Comparison of ENCODE assay signal across 20 cellular contexts in the genomic region with DNA sequence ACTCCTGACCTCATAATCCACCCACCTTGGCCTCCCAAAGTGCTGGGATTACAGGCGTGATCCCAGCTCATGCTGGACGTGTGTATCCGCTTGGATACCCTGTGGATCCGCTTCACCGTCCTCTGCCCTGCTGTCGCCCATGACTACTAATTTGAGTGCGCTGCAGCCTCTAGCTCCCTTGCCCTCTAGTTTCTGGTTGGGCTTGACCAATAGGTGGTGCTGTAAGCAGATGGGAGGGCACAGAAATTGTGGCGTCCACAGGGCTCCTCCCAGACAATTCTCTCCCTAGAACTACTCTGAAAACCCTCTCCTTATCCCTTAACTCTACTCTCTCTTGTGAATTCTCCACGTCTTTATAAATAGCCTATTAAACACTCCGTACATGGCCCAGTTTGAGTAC. TPM values are rescaled to one million over a fixed set of nuclear protein-coding genes. Genes with fewer than 3 reads are reported as not detected.
DNase-seq lines count a peak whose midpoint lies in the region; ATAC-seq and TF ChIP-seq lines count a peak whose summit lies in the region.
"Had no signal": no experiment of that assay in that cellular context is flagged by ENCODE, and none has a peak within 500 bp of the region (broad histone marks: within the 10 kb centered on the region; RNA-seq: fewer than 3 reads in every experiment).

No MANE protein-coding gene starts in this region.

- WGBS in H9 (ENCODE audit: extremely low coverage, insufficient read length, low lambda C conversion rate): no CpG with 5 or more reads among the region's 10 CpGs
- no CpG with 5 or more reads among the region's 10 CpGs for WGBS in iPS DF 6.9 (ENCODE audit: insufficient coverage, insufficient read length)
- 79 to 83% methylated on average over 10 of the region's 10 CpGs for WGBS in heart right ventricle, 2 donors

- H4K5ac ChIP-seq in H9 (ENCODE audit: insufficient read length, low read depth, low read length): no peak overlapping the region

- no peak overlapping the region for H3T11ph ChIP-seq in H9 (ENCODE audit: low read length)

- H4K20me1 ChIP-seq in H9 (ENCODE audit: control insufficient read depth, insufficient read depth, insufficient read length) (no peaks in the 10 kb centered on the region), OCI-LY7 (ENCODE audit: insufficient read depth, low read length) (no peaks in the 10 kb centered on the region)

- H3K9me3 Mint-ChIP-seq in Calu3 (ENCODE audit: low read depth, unreplicated experiment) (peaks cover 2% of the 10 kb centered on the region), H9 (no peaks in the 10 kb centered on the region; a peak in 1 of 5 replicates)

- H3K27me3 Mint-ChIP-seq in Calu3 (ENCODE audit: unreplicated experiment) (no peaks in the 10 kb centered on the region), H9 (ENCODE audit: low read depth) (no peaks in the 10 kb centered on the region)

- H3K4me3 ChIP-seq in OCI-LY7 (ENCODE audit: low read depth, low read length, poor library complexity, severe bottlenecking) (no peak overlapping the region), iPS DF 6.9 (ENCODE audit: low read length) (no peak overlapping the region), heart right ventricle (no peak overlapping the region)
- H3K4me3 ChIP-seq: adrenal gland, coronary artery, right atrium auricular region had no signal

- no peak overlapping the region for H2BK15ac ChIP-seq in H9 (ENCODE audit: low read depth, low read length)

- H2AFZ ChIP-seq in H9 (ENCODE audit: low read length) (no peak overlapping the region), OCI-LY7 (ENCODE audit: low read length) (no peak overlapping the region)

- no peak for DNase-seq in Calu3
- DNase-seq in H9: peak; percentile 78
- DNase-seq in OCI-LY7 (ENCODE audit: low spot score): peak; percentile 4
- DNase-seq in iPS DF 6.9 (ENCODE audit: low read depth, low spot score): peak; percentile 39
- no peak for DNase-seq in CD1c-positive myeloid dendritic cell (ENCODE audit: extremely low spot score)
- no peak for DNase-seq in heart right ventricle
- no peak for DNase-seq in activated gamma-delta T cell (lab: John Stamatoyannopoulos, UW)
- DNase-seq: activated T-cell treated with anti-CD3 and anti-CD28 coated beads, Interleukin-2, amount 50 U/mL, for 1 hour; adrenal gland; GDM1; kidney glomerular epithelial cell; NCI-H1105; NCI-H510A; stimulated activated CD4-positive, alpha-beta T cell treated with anti-CD3 and anti-CD28 coated beads, Interleukin-4, amount 100 ng/mL, for 4 hours; stimulated activated naive CD4-positive, alpha-beta T cell had no signal

- no peak overlapping the region for H2BK120ac ChIP-seq in H9 (ENCODE audit: low read depth, low read length, poor library complexity, severe bottlenecking)

- H3K4me1 ChIP-seq in H9 (ENCODE audit: insufficient read depth, low read length): no peaks in the 10 kb centered on the region
- H3K4me1 ChIP-seq in OCI-LY7 (ENCODE audit: insufficient read depth, low read length, poor library complexity, severe bottlenecking): no peaks in the 10 kb centered on the region
- H3K4me1 ChIP-seq in iPS DF 6.9 (ENCODE audit: control insufficient read depth, insufficient read depth, low read length): no peaks in the 10 kb centered on the region
- no peaks in the 10 kb centered on the region for H3K4me1 ChIP-seq in heart right ventricle
- H3K4me1 ChIP-seq: adrenal gland, right atrium auricular region had no signal

- BruUV-seq in Calu3 (replicated peaks; lab: Mats Ljungman, UMichigan) (no TSS peak), OCI-LY7 (replicated peaks; lab: Mats Ljungman, UMichigan) (no TSS peak)

- H3K27me3 ChIP-seq in H9 (ENCODE audit: insufficient read depth, low read length): no peaks in the 10 kb centered on the region
- no peaks in the 10 kb centered on the region for H3K27me3 ChIP-seq in iPS DF 6.9 (ENCODE audit: control insufficient read depth, insufficient read depth, low read length)
- H3K27me3 ChIP-seq in heart right ventricle: no peaks in the 10 kb centered on the region
- H3K27me3 ChIP-seq: adrenal gland, right atrium auricular region had no signal

- H3K9me2 ChIP-seq in OCI-LY7 (ENCODE audit: insufficient read depth, low read length): no peaks in the 10 kb centered on the region

- H2AK5ac ChIP-seq in H9 (ENCODE audit: insufficient read length, low read length): no peak overlapping the region

- ATAC-seq in GM21619 (IDR thresholded peaks at IDR 0.05; ENCODE audit: unreplicated experiment) (no peak), heart right ventricle (no peak)
- ATAC-seq: activated CD4-positive, CD25-positive, alpha-beta regulatory T cell treated with anti-CD3 and anti-CD28 coated beads, Interleukin-2, amount 50 U/mL, for 24 hours had no signal

- no peak overlapping the region for H2BK5ac ChIP-seq in H9 (ENCODE audit: insufficient read length, low read length)

- TF ChIP-seq CTCF in Calu3 (IDR thresholded peaks at IDR 0.05; ENCODE audit: unreplicated experiment) (peak; percentile 13), H9 (conservative IDR thresholded peaks at IDR 0.05) (peak; percentile 71), OCI-LY7 (conservative IDR thresholded peaks at IDR 0.05; ENCODE audit: low read length) (peak; percentile 54), heart right ventricle (IDR thresholded peaks at IDR 0.05) (no peak)

- H3K4me3 Mint-ChIP-seq in Calu3 (ENCODE audit: low read depth, unreplicated experiment) (no peak overlapping the region), H9 (no peak overlapping the region)

- H3K79me1 ChIP-seq in H9 (ENCODE audit: insufficient read depth, low read depth, low read length, poor library complexity, severe bottlenecking): no peaks in the 10 kb centered on the region

- no peak overlapping the region for H3K18ac ChIP-seq in H9 (ENCODE audit: insufficient read length, low read depth, low read length)

- H3K4me1 Mint-ChIP-seq in Calu3 (ENCODE audit: low read depth, unreplicated experiment) (peaks cover 6% of the 10 kb centered on the region), H9 (no peaks in the 10 kb centered on the region)

- H3K27ac ChIP-seq in H9 (ENCODE audit: insufficient read length, low read depth, low read length) (no peak overlapping the region), OCI-LY7 (ENCODE audit: low read depth, low read length, poor library complexity, severe bottlenecking) (no peak overlapping the region), iPS DF 6.9 (ENCODE audit: low read length) (no peak overlapping the region), heart right ventricle (no peak overlapping the region)
- H3K27ac ChIP-seq: adrenal gland, coronary artery, right atrium auricular region had no signal

- H3K23me2 ChIP-seq in H9 (ENCODE audit: insufficient read length, low read depth, low read length, poor library complexity, severe bottlenecking): no peaks in the 10 kb centered on the region

- intact Hi-C loops in Calu3 (cut with micrococcal nuclease; ENCODE audit: unreplicated experiment): no loop called here
- intact Hi-C loops in OCI-LY7 (cut with micrococcal nuclease; ENCODE audit: unreplicated experiment): no loop called here
- intact Hi-C loops in heart right ventricle (cut with DNase I): no loop called here

- CTCF ChIA-PET in Calu3 (lab: Charles Lee) (no interaction called here), OCI-LY7 (lab: Charles Lee; ENCODE audit: unreplicated experiment) (no interaction called here)

- no peak overlapping the region for H3K4ac ChIP-seq in H9 (ENCODE audit: low read depth, low read length)

- no peak overlapping the region for H2BK12ac ChIP-seq in H9 (ENCODE audit: insufficient read length, low read depth, low read length)

- H3K9ac ChIP-seq in H9 (ENCODE audit: extremely low read depth, insufficient read length, low read length): no peak overlapping the region

- H3K56ac ChIP-seq in H9 (ENCODE audit: insufficient read length, low read depth, low read length): no peak overlapping the region

- H3K23ac ChIP-seq in H9 (ENCODE audit: insufficient read length, low read depth, low read length): no peak overlapping the region

- H3K4me2 ChIP-seq in H9 (ENCODE audit: insufficient read depth, insufficient read length, low read length): no peak overlapping the region
- H3K4me2 ChIP-seq in OCI-LY7 (ENCODE audit: low read length): no peak overlapping the region

- POLR2A ChIA-PET in OCI-LY7 (lab: Charles Lee): no interaction called here

- H3K27ac Mint-ChIP-seq in Calu3 (ENCODE audit: unreplicated experiment) (no peak overlapping the region), H9 (no peak overlapping the region)

- no peak overlapping the region for H3K14ac ChIP-seq in H9 (ENCODE audit: insufficient read depth, low read length)

- H3K36me3 Mint-ChIP-seq in Calu3 (ENCODE audit: insufficient read depth, unreplicated experiment): no peaks in the 10 kb centered on the region
- no peaks in the 10 kb centered on the region for H3K36me3 Mint-ChIP-seq in H9 (ENCODE audit: insufficient read depth in 1 of 3, low read depth in 3 of 3)

- no peaks in the 10 kb centered on the region for H3K9me3 ChIP-seq in H9 (ENCODE audit: control insufficient read depth, low read depth, low read length)
- H3K9me3 ChIP-seq in OCI-LY7 (ENCODE audit: low read length): no peaks in the 10 kb centered on the region
- no peaks in the 10 kb centered on the region for H3K9me3 ChIP-seq in iPS DF 6.9 (ENCODE audit: control insufficient read depth, insufficient read depth, low read length)
- no peaks in the 10 kb centered on the region for H3K9me3 ChIP-seq in heart right ventricle
- H3K9me3 ChIP-seq: adrenal gland, right atrium auricular region had no signal

- no peak overlapping the region for H2BK20ac ChIP-seq in H9 (ENCODE audit: low read depth, low read length, poor library complexity, severe bottlenecking)

- no peaks in the 10 kb centered on the region for H3K36me3 ChIP-seq in OCI-LY7 (ENCODE audit: insufficient read depth, low read length)
- H3K36me3 ChIP-seq in iPS DF 6.9 (ENCODE audit: control insufficient read depth, insufficient read depth, low read length): no peaks in the 10 kb centered on the region
- no peaks in the 10 kb centered on the region for H3K36me3 ChIP-seq in heart right ventricle
- H3K36me3 ChIP-seq: adrenal gland, right atrium auricular region had no signal

- H4K91ac ChIP-seq in H9 (ENCODE audit: insufficient read length, low read depth, low read length): no peak overlapping the region

- H3K79me2 ChIP-seq in H9 (ENCODE audit: insufficient read depth, low read length) (no peaks in the 10 kb centered on the region), OCI-LY7 (ENCODE audit: insufficient read depth, low read depth, low read length) (no peaks in the 10 kb centered on the region)

- no peak overlapping the region for H4K8ac ChIP-seq in H9 (replicated peaks; ENCODE audit: insufficient read length, low read depth, low read length)

RNA-seq across cellular contexts. Expression of a gene that starts 36.2 kb away (rescaled TPM):
- total RNA-seq in Calu3 (2022) (0.64 and 1.2 TPM in 2 replicates), H9 (2021) (not detected in 2 replicates), OCI-LY7 (2022) (not detected in 2 replicates), heart right ventricle (not detected)
- 0.18 TPM in 1 of 2 replicates, not detected in the other for total RNA-seq in OCI-LY7 (2014; rRNA removed; shearing (Covaris generic))
- under 1 TPM in 1 of 2 donors, not detected in 1; 0.04 TPM for polyA plus RNA-seq in heart right ventricle
- total RNA-seq: right atrium auricular region had no signal
- polyA plus RNA-seq: adrenal gland, BJ had no signal

Comparison
In these comparisons a context has a peak if more than half of its experiments do, and no peak if none do; other contexts are left out.
1. DNase-seq: peak in H9 (single experiment), OCI-LY7 (single experiment) and iPS DF 6.9 (single experiment); none in Calu3 (single experiment), CD1c-positive myeloid dendritic cell (single experiment), heart right ventricle (0 of 2) and activated gamma-delta T cell (single experiment).
2. CTCF ChIP-seq: peak in Calu3 (single experiment), H9 (single experiment) and OCI-LY7 (single experiment); none in heart right ventricle (0 of 9).